9 cellular contexts compared by ENCODE assay signal in genomic region chr7:52017802-52018679, GRCh38.
A peak's percentile ranks its signal among the peaks of the same experiment; 100 is the strongest.
DNase-seq lines count a peak whose midpoint lies in the region; ATAC-seq and TF ChIP-seq lines count a peak whose summit lies in the region.
"Had no signal": no experiment of that assay in that cellular context is flagged by ENCODE, and none has a peak within 500 bp of the region (broad histone marks: within the 10 kb centered on the region; RNA-seq: fewer than 3 reads in every experiment).

No MANE protein-coding gene starts in this region.

- H3K79me2 ChIP-seq in H9 (ENCODE audit: insufficient read depth, low read length): 0 out of 2 replicates have a peak, but pooled peaks cover 1% of the 10 kb centered on the region
- no peaks in the 10 kb centered on the region for H3K79me2 ChIP-seq in OCI-LY7 (ENCODE audit: insufficient read depth, low read depth, low read length)

- no peak overlapping the region for H3K9ac ChIP-seq in H9 (ENCODE audit: extremely low read depth, insufficient read length, low read length)

- no peaks in the 10 kb centered on the region for H3K9me3 ChIP-seq in H9 (ENCODE audit: control insufficient read depth, low read depth, low read length)
- H3K9me3 ChIP-seq in OCI-LY7 (ENCODE audit: low read length): no peaks in the 10 kb centered on the region
- no peaks in the 10 kb centered on the region for H3K9me3 ChIP-seq in iPS DF 6.9 (ENCODE audit: control insufficient read depth, insufficient read depth, low read length)
- H3K9me3 ChIP-seq in ascending aorta: no peaks in the 10 kb centered on the region

- no peak overlapping the region for H3K4me2 ChIP-seq in H9 (ENCODE audit: insufficient read depth, insufficient read length, low read length)
- H3K4me2 ChIP-seq in OCI-LY7 (ENCODE audit: low read length): peak overlapping the region; percentile 33; the same call in 1 of the 2 replicates

- H3K27me3 ChIP-seq in H9 (ENCODE audit: insufficient read depth, low read length) (no peaks in the 10 kb centered on the region), iPS DF 6.9 (ENCODE audit: control insufficient read depth, insufficient read depth, low read length) (no peaks in the 10 kb centered on the region), ascending aorta (no peaks in the 10 kb centered on the region)

- no peaks in the 10 kb centered on the region for H3K9me3 Mint-ChIP-seq in H9
- H3K9me3 Mint-ChIP-seq in activated T-helper 17 cell treated with anti-CD3 and anti-CD28 coated beads, Interleukin-2, amount 50 U/mL, for 72 hours: peaks cover 9% of the 10 kb centered on the region
- H3K9me3 Mint-ChIP-seq: stimulated activated naive CD8-positive, alpha-beta T cell treated with anti-CD3 and anti-CD28 coated beads, Interleukin-15, Interleukin-2, amounts not matched to agents 100 ng/mL and 50 ng/mL, for 24 hours had no signal

- H3K4me3 ChIP-seq in OCI-LY7 (ENCODE audit: low read depth, low read length, poor library complexity, severe bottlenecking) (no peak overlapping the region), iPS DF 6.9 (ENCODE audit: low read length) (no peak overlapping the region), ascending aorta (no peak overlapping the region)

- CTCF ChIA-PET in OCI-LY7 (lab: Charles Lee; ENCODE audit: unreplicated experiment): no interaction called here

- no CpG with 5 or more reads among the region's 8 CpGs for WGBS in H9 (ENCODE audit: extremely low coverage, insufficient read length, low lambda C conversion rate)
- WGBS in iPS DF 6.9 (ENCODE audit: insufficient coverage, insufficient read length): no CpG with 5 or more reads among the region's 8 CpGs

- no peak overlapping the region for H3K23ac ChIP-seq in H9 (ENCODE audit: insufficient read length, low read depth, low read length)

- POLR2A ChIA-PET in OCI-LY7 (lab: Charles Lee): no interaction called here

- H2BK20ac ChIP-seq in H9 (ENCODE audit: low read depth, low read length, poor library complexity, severe bottlenecking): no peak overlapping the region

- H4K8ac ChIP-seq in H9 (replicated peaks; ENCODE audit: insufficient read length, low read depth, low read length): no peak overlapping the region

- no peak overlapping the region for H3T11ph ChIP-seq in H9 (ENCODE audit: low read length)

- no peaks in the 10 kb centered on the region; the same call in 1 of the 2 replicates for H3K27me3 Mint-ChIP-seq in H9 (ENCODE audit: low read depth)
- H3K27me3 Mint-ChIP-seq in activated T-helper 17 cell treated with anti-CD3 and anti-CD28 coated beads, Interleukin-2, amount 50 U/mL, for 72 hours: no peaks in the 10 kb centered on the region
- H3K27me3 Mint-ChIP-seq: stimulated activated naive CD8-positive, alpha-beta T cell treated with anti-CD3 and anti-CD28 coated beads, Interleukin-15, Interleukin-2, amounts not matched to agents 100 ng/mL and 50 ng/mL, for 24 hours had no signal

- DNase-seq in DMS53 treated with DMSO at 0.1 percent for 48 hours (lab: John Stamatoyannopoulos, UW; ENCODE audit: unreplicated experiment): peak; percentile 82
- DNase-seq in H9: peak; percentile 82
- DNase-seq in OCI-LY7 (ENCODE audit: low spot score): peak; percentile 29
- DNase-seq in iPS DF 6.9 (ENCODE audit: low read depth, low spot score): peak; percentile 72
- no peak for DNase-seq in GOT3 (lab: John Stamatoyannopoulos, UW)
- no peak for DNase-seq in stimulated activated CD4-positive, alpha-beta T cell treated with anti-CD3 and anti-CD28 coated beads, Interleukin-4, amount 100 ng/mL, for 1 hour
- no peak for DNase-seq in ascending aorta (ENCODE audit: low spot score in 2 of 2)

- H3K18ac ChIP-seq in H9 (ENCODE audit: insufficient read length, low read depth, low read length): no peak overlapping the region

- no peaks in the 10 kb centered on the region for H3K36me3 ChIP-seq in OCI-LY7 (ENCODE audit: insufficient read depth, low read length)
- no peaks in the 10 kb centered on the region for H3K36me3 ChIP-seq in iPS DF 6.9 (ENCODE audit: control insufficient read depth, insufficient read depth, low read length)
- no peaks in the 10 kb centered on the region for H3K36me3 ChIP-seq in ascending aorta

- no peak overlapping the region for H2BK12ac ChIP-seq in H9 (ENCODE audit: insufficient read length, low read depth, low read length)

- H2BK5ac ChIP-seq in H9 (ENCODE audit: insufficient read length, low read length): no peak overlapping the region

- no peak for ATAC-seq in activated T-helper 17 cell treated with anti-CD3 and anti-CD28 coated beads, Interleukin-2, amount 50 U/mL, for 72 hours (replicated peaks)

- H4K5ac ChIP-seq in H9 (ENCODE audit: insufficient read length, low read depth, low read length): no peak overlapping the region

- no peak overlapping the region for H3K56ac ChIP-seq in H9 (ENCODE audit: insufficient read length, low read depth, low read length)

- H2AK5ac ChIP-seq in H9 (ENCODE audit: insufficient read length, low read length): no peak overlapping the region

- no peaks in the 10 kb centered on the region for H3K23me2 ChIP-seq in H9 (ENCODE audit: insufficient read length, low read depth, low read length, poor library complexity, severe bottlenecking)

- H3K4ac ChIP-seq in H9 (ENCODE audit: low read depth, low read length): no peak overlapping the region

- no peak overlapping the region for H2BK120ac ChIP-seq in H9 (ENCODE audit: low read depth, low read length, poor library complexity, severe bottlenecking)

- H2AFZ ChIP-seq in H9 (ENCODE audit: low read length): no peak overlapping the region
- H2AFZ ChIP-seq in OCI-LY7 (ENCODE audit: low read length): no peak overlapping the region

- H3K27ac Mint-ChIP-seq in H9: peak overlapping the region; percentile 40 to 91 (median 87); a peak in 4 of 7 replicates
- no peak overlapping the region for H3K27ac Mint-ChIP-seq in activated T-helper 17 cell treated with anti-CD3 and anti-CD28 coated beads, Interleukin-2, amount 50 U/mL, for 72 hours
- H3K27ac Mint-ChIP-seq: stimulated activated naive CD8-positive, alpha-beta T cell treated with anti-CD3 and anti-CD28 coated beads, Interleukin-15, Interleukin-2, amounts not matched to agents 100 ng/mL and 50 ng/mL, for 24 hours had no signal

- H3K36me3 Mint-ChIP-seq in H9 (ENCODE audit: insufficient read depth in 1 of 3, low read depth in 3 of 3): no peaks in the 10 kb centered on the region; a peak in 3 of 7 replicates
- H3K36me3 Mint-ChIP-seq in activated T-helper 17 cell treated with anti-CD3 and anti-CD28 coated beads, Interleukin-2, amount 50 U/mL, for 72 hours (ENCODE audit: low read depth): no peaks in the 10 kb centered on the region

- no TSS peak for BruUV-seq in OCI-LY7 (replicated peaks; lab: Mats Ljungman, UMichigan)

- TF ChIP-seq CTCF in H9 (conservative IDR thresholded peaks at IDR 0.05) (peak; percentile 93), OCI-LY7 (conservative IDR thresholded peaks at IDR 0.05; ENCODE audit: low read length) (peak; percentile 80), ascending aorta (IDR thresholded peaks at IDR 0.05) (no peak)

- H4K20me1 ChIP-seq in H9 (ENCODE audit: control insufficient read depth, insufficient read depth, insufficient read length) (no peaks in the 10 kb centered on the region), OCI-LY7 (ENCODE audit: insufficient read depth, low read length) (no peaks in the 10 kb centered on the region)

- no peaks in the 10 kb centered on the region for H3K9me2 ChIP-seq in OCI-LY7 (ENCODE audit: insufficient read depth, low read length)

- no peak overlapping the region for H4K91ac ChIP-seq in H9 (ENCODE audit: insufficient read length, low read depth, low read length)

- no peak overlapping the region for H3K4me3 Mint-ChIP-seq in H9
- H3K4me3 Mint-ChIP-seq in activated T-helper 17 cell treated with anti-CD3 and anti-CD28 coated beads, Interleukin-2, amount 50 U/mL, for 72 hours: no peak overlapping the region
- H3K4me3 Mint-ChIP-seq: stimulated activated naive CD8-positive, alpha-beta T cell treated with anti-CD3 and anti-CD28 coated beads, Interleukin-15, Interleukin-2, amounts not matched to agents 100 ng/mL and 50 ng/mL, for 24 hours had no signal

- peaks cover 9 to 19% of the 10 kb centered on the region in 2 experiments for H3K4me1 Mint-ChIP-seq in H9
- no peaks in the 10 kb centered on the region for H3K4me1 Mint-ChIP-seq in activated T-helper 17 cell treated with anti-CD3 and anti-CD28 coated beads, Interleukin-2, amount 50 U/mL, for 72 hours

- no peak overlapping the region for H2BK15ac ChIP-seq in H9 (ENCODE audit: low read depth, low read length)

- no peaks in the 10 kb centered on the region for H3K79me1 ChIP-seq in H9 (ENCODE audit: insufficient read depth, low read depth, low read length, poor library complexity, severe bottlenecking)

- intact Hi-C loops in OCI-LY7 (cut with micrococcal nuclease; ENCODE audit: unreplicated experiment) (no loop called here), ascending aorta (cut with DNase I) (no loop called here)

- H3K27ac ChIP-seq in H9 (ENCODE audit: insufficient read length, low read depth, low read length) (no peak overlapping the region), OCI-LY7 (ENCODE audit: low read depth, low read length, poor library complexity, severe bottlenecking) (no peak overlapping the region), iPS DF 6.9 (ENCODE audit: low read length) (no peak overlapping the region), ascending aorta (no peak overlapping the region)

- H3K14ac ChIP-seq in H9 (ENCODE audit: insufficient read depth, low read length): no peak overlapping the region; the same call in 1 of the 2 replicates

- H3K4me1 ChIP-seq in H9 (ENCODE audit: insufficient read depth, low read length): no peaks in the 10 kb centered on the region
- H3K4me1 ChIP-seq in OCI-LY7 (ENCODE audit: insufficient read depth, low read length, poor library complexity, severe bottlenecking): no peaks in the 10 kb centered on the region
- H3K4me1 ChIP-seq in iPS DF 6.9 (ENCODE audit: control insufficient read depth, insufficient read depth, low read length): no peaks in the 10 kb centered on the region
- H3K4me1 ChIP-seq in ascending aorta: no peaks in the 10 kb centered on the region

Comparison
In these comparisons a context has a peak if more than half of its experiments do, and no peak if none do; other contexts are left out.
1. DNase-seq: peak in DMS53 treated with DMSO at 0.1 percent for 48 hours (single experiment), H9 (single experiment), OCI-LY7 (single experiment) and iPS DF 6.9 (single experiment); none in GOT3 (single experiment), stimulated activated CD4-positive, alpha-beta T cell treated with anti-CD3 and anti-CD28 coated beads, Interleukin-4, amount 100 ng/mL, for 1 hour (single experiment) and ascending aorta (0 of 2).
2. CTCF ChIP-seq: peak in H9 (single experiment) and OCI-LY7 (single experiment); none in ascending aorta (0 of 3).